ENCODE assay signal across 10 cellular contexts in the genomic region with DNA sequence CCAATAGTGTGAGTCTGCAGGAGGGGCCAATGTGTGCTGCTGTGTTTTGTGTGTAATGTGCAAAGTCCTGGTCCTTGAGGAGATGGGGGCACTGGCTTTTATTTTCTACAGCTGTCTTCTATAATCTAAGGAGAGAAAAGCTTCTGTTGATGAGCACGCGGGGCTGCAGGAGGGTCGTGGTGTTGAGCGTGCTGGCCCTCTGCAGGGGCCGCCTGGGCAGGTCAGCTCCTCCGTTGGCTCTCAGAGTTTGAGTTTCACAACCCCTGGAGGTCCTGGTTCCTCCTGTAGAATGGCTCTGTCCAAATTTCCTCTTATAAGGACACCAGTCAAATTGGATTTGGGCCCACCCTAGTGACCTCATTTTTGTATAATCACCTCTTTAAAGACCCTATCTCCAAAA. TPM values are rescaled to one million over a fixed set of nuclear protein-coding genes. Genes with fewer than 3 reads are reported as not detected.
"Had no signal": no experiment of that assay in that cellular context is flagged by ENCODE, and none has a peak within 500 bp of the region (broad histone marks: within the 10 kb centered on the region; RNA-seq: fewer than 3 reads in every experiment).

No MANE protein-coding gene starts in this region.

- DNase-seq: GM23248, GOT3, H7, HFFc6, IMR-90, KBM-7 had no signal

- H3K27ac ChIP-seq: GM23248 had no signal

- H3K4me1 ChIP-seq: HAP-1 had no signal

- ATAC-seq: HCT116 had no signal

- H3K4me3 ChIP-seq: GM23248, HAP-1 had no signal

- H3K9me3 ChIP-seq: HAP-1 had no signal

- H3K36me3 ChIP-seq: HAP-1 had no signal

RNA-seq across cellular contexts. Expression of a gene that starts 12.6 kb away (rescaled TPM):
- total RNA-seq: GM23248, H4, H7, HFFc6, HT-29, IMR-90 had no signal
- polyA plus RNA-seq: GM23248, IMR-90 had no signal

RNA-seq across cellular contexts. Expression of a gene that starts 29.0 kb away (rescaled TPM):
- total RNA-seq: GM23248, H4, H7, HFFc6, HT-29, IMR-90 had no signal
- polyA plus RNA-seq: GM23248, IMR-90 had no signal
